1 cellular context compared by ENCODE assay signal in genomic region chr15:84656972-84657371, GRCh38.
TF ChIP-seq lines count a peak whose summit lies in the region.

No MANE protein-coding gene starts in this region.

TF ChIP-seq in SK-N-SH, 30 proteins besides CTCF, POLR2A, EP300 and RAD21:
- TF ChIP-seq RXRA (IDR thresholded peaks at IDR 0.05; ENCODE audit: borderline replicate concordance, low read depth) (no peak), REST (IDR thresholded peaks at IDR 0.05; ENCODE audit: low read depth, low read length) (no peak), JUND (IDR thresholded peaks at IDR 0.05) (no peak)
